Comparison of ENCODE assay signal across 30 cellular contexts in genomic region chr16:88338111-88338510, GRCh38. TPM values are rescaled to one million over a fixed set of nuclear protein-coding genes. Genes with fewer than 3 reads are reported as not detected.
DNase-seq lines count a peak whose midpoint lies in the region; ATAC-seq and TF ChIP-seq lines count a peak whose summit lies in the region.
"Had no signal": no experiment of that assay in that cellular context is flagged by ENCODE, and none has a peak within 500 bp of the region (broad histone marks: within the 10 kb centered on the region; RNA-seq: fewer than 3 reads in every experiment).

No MANE protein-coding gene starts in this region.

- H3K27ac ChIP-seq in GM23338 (ENCODE audit: low read depth) = no peak overlapping the region
- H3K27ac ChIP-seq in OCI-LY7 (ENCODE audit: low read depth, low read length, poor library complexity, severe bottlenecking) = no peak overlapping the region
- no peak overlapping the region for H3K27ac ChIP-seq in mesenchymal stem cell (ENCODE audit: low read length, poor library complexity, severe bottlenecking)
- H3K27ac ChIP-seq: cardiac muscle cell, esophagus muscularis mucosa, gastrocnemius medialis, lower lobe of right lung, ovary, VCaP had no signal

- intact Hi-C loops in OCI-LY7 (cut with micrococcal nuclease; ENCODE audit: unreplicated experiment) = no loop called here

- H2BK5ac ChIP-seq in mesenchymal stem cell (ENCODE audit: low read depth, low read length, poor library complexity, severe bottlenecking) = no peak overlapping the region

- TF ChIP-seq CTCF in GM23338 (conservative IDR thresholded peaks at IDR 0.05; ENCODE audit: low read depth in 2 of 2) = peak; percentile 50 to 63
- TF ChIP-seq CTCF in OCI-LY7 (conservative IDR thresholded peaks at IDR 0.05; ENCODE audit: low read length) = peak; percentile 30; the same call in 1 of the 2 replicates
- peak; percentile 42 for TF ChIP-seq CTCF in choroid plexus epithelial cell (conservative IDR thresholded peaks at IDR 0.05; ENCODE audit: low read depth, low read length)
- no peak for TF ChIP-seq CTCF in foreskin fibroblast (IDR thresholded peaks at IDR 0.05; ENCODE audit: low read depth, low read length)
- TF ChIP-seq CTCF in GM13977 (IDR thresholded peaks at IDR 0.05; ENCODE audit: extremely low read depth, insufficient read depth, missing control alignments) = no peak

- H3K79me2 ChIP-seq in GM23338 (replicated peaks; ENCODE audit: insufficient read depth) (no peaks in the 10 kb centered on the region), OCI-LY7 (ENCODE audit: insufficient read depth, low read depth, low read length) (no peaks in the 10 kb centered on the region)

- peak; percentile 93 for ATAC-seq in GM23338
- ATAC-seq: gastrocnemius medialis; mucosa of descending colon; natural killer cell treated with Interleukin-12 subunit alpha and Interleukin-12 subunit beta and Interleukin-15 and Interleukin-18, amount 100 ng/mL, for 72 hours had no signal

- H3K27me3 Mint-ChIP-seq in GM23338 (ENCODE audit: insufficient read depth, low read depth, poor library complexity) = peaks cover 4% of the 10 kb centered on the region

- H4K20me1 ChIP-seq in GM23338 (replicated peaks; ENCODE audit: insufficient read depth) (no peaks in the 10 kb centered on the region), OCI-LY7 (ENCODE audit: insufficient read depth, low read length) (no peaks in the 10 kb centered on the region)

- H3K4me2 ChIP-seq in GM23338 (no peak overlapping the region), OCI-LY7 (ENCODE audit: low read length) (no peak overlapping the region), mesenchymal stem cell (ENCODE audit: low read length, poor library complexity, severe bottlenecking) (no peak overlapping the region)

- H3K4me1 ChIP-seq in GM23338 (ENCODE audit: insufficient read depth) = no peaks in the 10 kb centered on the region
- no peaks in the 10 kb centered on the region for H3K4me1 ChIP-seq in OCI-LY7 (ENCODE audit: insufficient read depth, low read length, poor library complexity, severe bottlenecking)
- H3K4me1 ChIP-seq in mesenchymal stem cell (ENCODE audit: control insufficient read depth, insufficient read depth, low read depth, low read length) = peaks cover 25% of the 10 kb centered on the region
- H3K4me1 ChIP-seq: gastrocnemius medialis, HAP-1, lower lobe of right lung had no signal

- 81% methylated on average over 16 of the region's 16 CpGs for WGBS in mesenchymal stem cell

- no peaks in the 10 kb centered on the region; the same call in 2 of the 3 replicates for H3K4me1 Mint-ChIP-seq in GM23338

- no peak overlapping the region for H3K18ac ChIP-seq in mesenchymal stem cell (ENCODE audit: low read depth in 1 of 2, low read length in 2 of 2)

- H2AFZ ChIP-seq in GM23338 (no peak overlapping the region), OCI-LY7 (ENCODE audit: low read length) (no peak overlapping the region), mesenchymal stem cell (ENCODE audit: low read depth, low read length) (no peak overlapping the region)

- peaks cover 32% of the 10 kb centered on the region for H3K9me3 Mint-ChIP-seq in GM23338
- H3K9me3 Mint-ChIP-seq: activated naive CD4-positive, alpha-beta T cell treated with anti-CD3 and anti-CD28 coated beads for 36 hours had no signal

- H3K9me2 ChIP-seq in GM23338 (ENCODE audit: insufficient read depth) (no peaks in the 10 kb centered on the region), OCI-LY7 (ENCODE audit: insufficient read depth, low read length) (no peaks in the 10 kb centered on the region)

- no peak overlapping the region for H4K8ac ChIP-seq in mesenchymal stem cell (ENCODE audit: low read length)

- BruUV-seq in OCI-LY7 (replicated peaks; lab: Mats Ljungman, UMichigan) = no TSS peak

- no peak overlapping the region for H2AK5ac ChIP-seq in mesenchymal stem cell (ENCODE audit: low read length, severe bottlenecking)

- no peaks in the 10 kb centered on the region for H3K27me3 ChIP-seq in GM23338 (ENCODE audit: insufficient read depth)
- H3K27me3 ChIP-seq in mesenchymal stem cell (ENCODE audit: control insufficient read depth in 1 of 2, insufficient read depth in 1 of 2, low read length in 2 of 2) = peaks cover 0 to 3% of the 10 kb centered on the region in 2 experiments
- H3K27me3 ChIP-seq: cardiac muscle cell, esophagus muscularis mucosa, ovary had no signal

- DNase-seq in GM23338 (ENCODE audit: low spot score) = peak; percentile 66
- no peak for DNase-seq in OCI-LY7 (ENCODE audit: low spot score)
- DNase-seq in choroid plexus epithelial cell (ENCODE audit: low read depth) = no peak
- no peak for DNase-seq in mesenchymal stem cell
- DNase-seq in HEK293T (ENCODE audit: extremely low spot score) = no peak
- no peak for DNase-seq in foreskin fibroblast
- no peak for DNase-seq in GM13977 (ENCODE audit: low spot score)
- no peak for DNase-seq in epidermal melanocyte (ENCODE audit: insufficient read length, low spot score)
- DNase-seq: activated naive CD4-positive, alpha-beta T cell treated with anti-CD3 and anti-CD28 coated beads for 36 hours; C1 segment of cervical spinal cord; COR-L47; DMS53; gastrocnemius medialis; hypothalamus; Karpas-422; lower lobe of right lung; NCI-H1436 treated with DMSO at 0.1 percent for 48 hours; NCI-H2107; NCI-H446 treated with DMSO at 0.1 percent for 48 hours; ovary; retina; stimulated activated CD4-positive, alpha-beta T cell treated with anti-CD3 and anti-CD28 coated beads, Interleukin-2, amount 100 ng/mL, for 48 hours; trophoblast cell had no signal

- POLR2A ChIA-PET in OCI-LY7 (lab: Charles Lee) (no interaction called here), HEK293T (lab: Yijun Ruan, JAX) (no interaction called here)

- H3F3A ChIP-seq in GM23338 (replicated peaks; ENCODE audit: low read depth) = peaks cover 7% of the 10 kb centered on the region; the same call in 1 of the 2 replicates

- H3K23ac ChIP-seq in mesenchymal stem cell (ENCODE audit: low read length in 2 of 2) = no peak overlapping the region

- H2BK120ac ChIP-seq in mesenchymal stem cell (ENCODE audit: low read depth, low read length) = no peak overlapping the region

- H2BK15ac ChIP-seq in mesenchymal stem cell (ENCODE audit: low read depth, poor library complexity, severe bottlenecking) = no peak overlapping the region

- no peak overlapping the region for H3K4me3 Mint-ChIP-seq in GM23338
- H3K4me3 Mint-ChIP-seq: activated naive CD4-positive, alpha-beta T cell treated with anti-CD3 and anti-CD28 coated beads for 36 hours; natural killer cell treated with Interleukin-12 subunit alpha and Interleukin-12 subunit beta and Interleukin-15 and Interleukin-18, amount 100 ng/mL, for 72 hours had no signal

- no peak overlapping the region for H3K14ac ChIP-seq in mesenchymal stem cell (ENCODE audit: low read length in 2 of 2)

- no peak overlapping the region for H3K9ac ChIP-seq in mesenchymal stem cell (ENCODE audit: low read length)

- CTCF ChIA-PET in OCI-LY7 (lab: Charles Lee; ENCODE audit: unreplicated experiment) = no interaction called here
- CTCF ChIA-PET in HEK293T (lab: Yijun Ruan, JAX) = no interaction called here

- peaks cover 9% of the 10 kb centered on the region; the same call in 2 of the 3 replicates for H3K36me3 Mint-ChIP-seq in GM23338 (ENCODE audit: low read depth)
- H3K36me3 Mint-ChIP-seq: natural killer cell treated with Interleukin-12 subunit alpha and Interleukin-12 subunit beta and Interleukin-15 and Interleukin-18, amount 100 ng/mL, for 72 hours had no signal

- H3K9me3 ChIP-seq in OCI-LY7 (ENCODE audit: low read length) = no peaks in the 10 kb centered on the region
- peaks cover 7% of the 10 kb centered on the region for H3K9me3 ChIP-seq in mesenchymal stem cell (ENCODE audit: control insufficient read depth, low read length)
- H3K9me3 ChIP-seq: gastrocnemius medialis, HAP-1, lower lobe of right lung, mucosa of descending colon, ovary had no signal

- no peak overlapping the region for H3K4ac ChIP-seq in mesenchymal stem cell (ENCODE audit: low read depth in 1 of 2, low read length in 2 of 2)

- peak overlapping the region; percentile 10 for H4K91ac ChIP-seq in mesenchymal stem cell (ENCODE audit: low read length)

- no peak overlapping the region for H3K27ac Mint-ChIP-seq in GM23338
- H3K27ac Mint-ChIP-seq: activated naive CD4-positive, alpha-beta T cell treated with anti-CD3 and anti-CD28 coated beads for 36 hours; natural killer cell treated with Interleukin-12 subunit alpha and Interleukin-12 subunit beta and Interleukin-15 and Interleukin-18, amount 100 ng/mL, for 72 hours had no signal

- H3K79me1 ChIP-seq in mesenchymal stem cell (replicated peaks; ENCODE audit: low read length, poor library complexity, severe bottlenecking) = no peaks in the 10 kb centered on the region

- no peak overlapping the region for H3K4me3 ChIP-seq in GM23338
- H3K4me3 ChIP-seq in OCI-LY7 (ENCODE audit: low read depth, low read length, poor library complexity, severe bottlenecking) = no peak overlapping the region
- H3K4me3 ChIP-seq in choroid plexus epithelial cell (ENCODE audit: low read depth, low read length) = no peak overlapping the region
- H3K4me3 ChIP-seq in mesenchymal stem cell (ENCODE audit: insufficient read depth in 1 of 2, low read depth in 1 of 2, low read length in 2 of 2) = no peak overlapping the region
- H3K4me3 ChIP-seq in foreskin fibroblast (ENCODE audit: low read depth in 1 of 2, low read length in 2 of 2) = no peak overlapping the region
- H3K4me3 ChIP-seq: cardiac muscle cell, esophagus muscularis mucosa, gastrocnemius medialis, HAP-1, lower lobe of right lung, mucosa of descending colon, ovary had no signal

- in situ Hi-C loops in GM13977 (cut with MboI; ENCODE audit: low pct_unique_long_range_greater_than_20kb, low sequenced_read_pairs, unreplicated experiment) = no loop called here

- no peaks in the 10 kb centered on the region for H3K36me3 ChIP-seq in GM23338 (ENCODE audit: insufficient read depth)
- H3K36me3 ChIP-seq in OCI-LY7 (ENCODE audit: insufficient read depth, low read length) = no peaks in the 10 kb centered on the region
- H3K36me3 ChIP-seq in mesenchymal stem cell (ENCODE audit: control insufficient read depth in 1 of 2, insufficient read depth in 2 of 2, low read depth in 1 of 2, low read length in 2 of 2) = no peaks in the 10 kb centered on the region
- H3K36me3 ChIP-seq: cardiac muscle cell, esophagus muscularis mucosa, gastrocnemius medialis, HAP-1, lower lobe of right lung, ovary had no signal

- no peak overlapping the region for H2BK12ac ChIP-seq in mesenchymal stem cell (ENCODE audit: low read length in 2 of 2)

TF ChIP-seq in GM23338, 12 proteins besides CTCF, POLR2A, EP300 and RAD21 (continues in another document):
- no peak for TF ChIP-seq POLR2AphosphoS5 (IDR thresholded peaks at IDR 0.05; ENCODE audit: low read depth)
- TF ChIP-seq ZNF114 (CRISPR knock-in tag; IDR thresholded peaks at IDR 0.05) = no peak

TF ChIP-seq in HEK293T, 16 proteins besides CTCF, POLR2A, EP300 and RAD21 (continues in another document):
- TF ChIP-seq LEF1 (IDR thresholded peaks at IDR 0.05; ENCODE audit: borderline replicate concordance) = no peak
- TF ChIP-seq BHLHE40 (IDR thresholded peaks at IDR 0.05; ENCODE audit: borderline replicate concordance) = no peak
- TF ChIP-seq L3MBTL2 (conservative IDR thresholded peaks at IDR 0.05) = no peak

RNA-seq across cellular contexts. Expression of gene ZNF469, which starts 44.6 kb away (rescaled TPM):
- total RNA-seq in GM23338 (2014; rRNA removed; shearing (Covaris generic)) = 1.4 and 1.9 TPM in 2 replicates
- 0.23 and 0.26 TPM in 2 replicates for polyA plus RNA-seq in GM23338 (2016; fragmentation: Nextera tagmentation; extraction: Ambion mirVana)
- total RNA-seq in OCI-LY7 (2014; rRNA removed; shearing (Covaris generic)) = under 0.01 TPM in 1 of 2 replicates, not detected in the other
- total RNA-seq in OCI-LY7 (2022) = 0.02 TPM in 1 of 2 replicates, not detected in the other
- 11.1 TPM for polyA plus RNA-seq in mesenchymal stem cell (2013, experiment 1 of 2)
- 10.4 TPM for polyA plus RNA-seq in mesenchymal stem cell (2013, experiment 2 of 2)
- polyA plus RNA-seq: keratinocyte had no signal

Comparison
In these comparisons a context has a peak if more than half of its experiments do, and no peak if none do; other contexts are left out.
1. CTCF ChIP-seq: peak in GM23338 (2 of 2), OCI-LY7 (single experiment) and choroid plexus epithelial cell (single experiment); none in foreskin fibroblast (single experiment) and GM13977 (single experiment).